ENCODE assay signal across 19 cellular contexts in the genomic region with DNA sequence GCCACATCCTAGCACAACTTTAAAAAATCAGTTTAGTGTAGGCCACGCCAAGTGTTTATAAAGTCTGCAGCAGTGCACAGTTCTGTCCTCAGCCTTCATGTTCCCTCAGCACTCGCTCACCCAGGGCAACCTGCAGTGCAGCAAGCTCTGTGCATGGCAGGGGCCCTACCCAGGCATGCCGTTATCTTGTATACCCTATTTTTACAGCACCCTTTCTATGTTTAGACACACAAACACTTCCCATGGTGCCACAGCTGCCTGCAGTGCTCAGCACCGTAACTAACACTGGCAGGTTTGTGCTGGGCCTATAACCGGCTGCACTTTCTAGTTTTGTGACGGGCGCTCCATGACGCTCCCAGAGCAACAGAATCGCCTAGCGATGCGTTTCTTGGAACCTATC. TPM values are rescaled to one million over a fixed set of nuclear protein-coding genes. Genes with fewer than 3 reads are reported as not detected.
DNase-seq lines count a peak whose midpoint lies in the region; ATAC-seq, FAIRE-seq and TF ChIP-seq lines count a peak whose summit lies in the region.
"Had no signal": no experiment of that assay in that cellular context is flagged by ENCODE, and none has a peak within 500 bp of the region (broad histone marks: within the 10 kb centered on the region; RNA-seq: fewer than 3 reads in every experiment).

No MANE protein-coding gene starts in this region.

- H3K4me1 ChIP-seq in astrocyte (ENCODE audit: insufficient read depth, low read length) (no peaks in the 10 kb centered on the region), heart right ventricle (peaks cover 28 to 76% (median 60%) of the 10 kb centered on the region in 9 donors), neural progenitor cell (peaks cover 8% of the 10 kb centered on the region), prostate gland (replicated peaks) (no peaks in the 10 kb centered on the region)
- H3K4me1 ChIP-seq in CD4-positive, alpha-beta memory T cell (ENCODE audit: insufficient read depth, low read length) = peaks cover 5% of the 10 kb centered on the region

- H3K4me3 Mint-ChIP-seq in astrocyte (ENCODE audit: unreplicated experiment) (peak overlapping the region; percentile 57), neural progenitor cell (no peak overlapping the region)
- no peak overlapping the region for H3K4me3 Mint-ChIP-seq in CD4-positive, alpha-beta memory T cell
- H3K4me3 Mint-ChIP-seq: H9 had no signal

- H3K36me3 Mint-ChIP-seq in astrocyte (ENCODE audit: low read depth, unreplicated experiment) (peaks cover 6% of the 10 kb centered on the region), neural progenitor cell (no peaks in the 10 kb centered on the region)
- H3K36me3 Mint-ChIP-seq in CD4-positive, alpha-beta memory T cell = no peaks in the 10 kb centered on the region

- CTCF ChIA-PET in CD4-positive, alpha-beta memory T cell (lab: Charles Lee; ENCODE audit: partially characterized antibody) = interaction anchor here (1.0 to 5.7 kb wide), 6 partner anchors 7 to 186 kb away, joined by 3 to 39 read pairs (median 8); a partner anchor contains a TSS

- no peak overlapping the region for H2AFZ ChIP-seq in astrocyte (ENCODE audit: low read depth, low read length)
- H2AFZ ChIP-seq in neural progenitor cell (replicated peaks) = no peak overlapping the region

- WGBS in heart right ventricle, 2 donors = 46 to 59% methylated on average over 11 of the region's 11 CpGs
- WGBS in prostate gland = 84% methylated on average over 11 of the region's 11 CpGs

- FAIRE-seq in HTR-8/SVneo (lab: Jason Lieb, UNC) (peak; percentile 83), astrocyte (lab: Jason Lieb, UNC) (no peak)
- FAIRE-seq: G401.6 had no signal

- H3F3A ChIP-seq in neural progenitor cell (ENCODE audit: low read depth) = peaks cover 13% of the 10 kb centered on the region

- ATAC-seq in heart right ventricle (peak; percentile 72 to 92 (median 86)), HG02870 (IDR thresholded peaks at IDR 0.05; ENCODE audit: unreplicated experiment) (no peak)
- ATAC-seq: SK-N-SH treated with all-trans-retinoic acid at 6 μM for 48 hours had no signal

- no peaks in the 10 kb centered on the region for H3K27me3 ChIP-seq in astrocyte (ENCODE audit: insufficient read depth, low read length)
- H3K27me3 ChIP-seq in heart right ventricle = no peaks in the 10 kb centered on the region
- H3K27me3 ChIP-seq in neural progenitor cell = no peaks in the 10 kb centered on the region
- no peaks in the 10 kb centered on the region for H3K27me3 ChIP-seq in prostate gland (replicated peaks; ENCODE audit: insufficient read depth)
- H3K27me3 ChIP-seq in CD4-positive, alpha-beta memory T cell (ENCODE audit: insufficient read depth, low read length) = no peaks in the 10 kb centered on the region

- H3K79me2 ChIP-seq in astrocyte (ENCODE audit: insufficient read depth, low read length) (peaks cover 6% of the 10 kb centered on the region), neural progenitor cell (ENCODE audit: low read depth) (no peaks in the 10 kb centered on the region)

- H3K36me3 ChIP-seq in astrocyte (ENCODE audit: insufficient read depth, low read length) = peaks cover 2% of the 10 kb centered on the region
- peaks cover 0 to 55% (median 21%) of the 10 kb centered on the region in 9 donors for H3K36me3 ChIP-seq in heart right ventricle
- no peaks in the 10 kb centered on the region for H3K36me3 ChIP-seq in neural progenitor cell
- H3K36me3 ChIP-seq in prostate gland = no peaks in the 10 kb centered on the region
- H3K36me3 ChIP-seq in CD4-positive, alpha-beta memory T cell (ENCODE audit: insufficient read depth, low read length) = no peaks in the 10 kb centered on the region

- TF ChIP-seq CTCF in astrocyte (IDR thresholded peaks at IDR 0.05; ENCODE audit: insufficient read depth, low read depth, low read length) = no peak
- TF ChIP-seq CTCF in heart right ventricle (IDR thresholded peaks at IDR 0.05) = no peak
- TF ChIP-seq CTCF in neural progenitor cell (IDR thresholded peaks at IDR 0.05) = no peak
- no peak for TF ChIP-seq CTCF in prostate gland (IDR thresholded peaks at IDR 0.05)

- no peak for TF ChIP-seq POLR2A in prostate gland (IDR thresholded peaks at IDR 0.05)

- H3K4me2 ChIP-seq in astrocyte (ENCODE audit: low read length) (no peak overlapping the region), neural progenitor cell (no peak overlapping the region)

- DNase-seq in HTR-8/SVneo (ENCODE audit: insufficient read length, low spot score) = no peak
- DNase-seq in astrocyte (ENCODE audit: low read depth) = no peak
- peak; percentile 49 to 59 for DNase-seq in heart right ventricle
- no peak for DNase-seq in neural progenitor cell (ENCODE audit: low spot score)
- no peak for DNase-seq in prostate gland (ENCODE audit: low spot score)
- DNase-seq in OCI-M1 (lab: John Stamatoyannopoulos, UW) = no peak
- DNase-seq in CD4-positive, alpha-beta memory T cell = no peak
- DNase-seq: COR-L47; DMS 273 treated with DMSO at 0.1 percent for 48 hours; H9; NCI-H1105 treated with DMSO at 0.1 percent for 48 hours; NCI-H1694; NCI-H2081 treated with DMSO at 0.1 percent for 48 hours; NK-92 treated with Interleukin-12 subunit alpha and Interleukin-12 subunit beta, amount 100 ng/mL, for 24 hours; SIG-M5 had no signal

- no peaks in the 10 kb centered on the region for H3K9me3 ChIP-seq in astrocyte (ENCODE audit: insufficient read depth, low read depth, low read length)
- no peaks in the 10 kb centered on the region for H3K9me3 ChIP-seq in heart right ventricle
- no peaks in the 10 kb centered on the region for H3K9me3 ChIP-seq in neural progenitor cell (ENCODE audit: low read depth)
- H3K9me3 ChIP-seq in prostate gland = no peaks in the 10 kb centered on the region
- H3K9me3 ChIP-seq in CD4-positive, alpha-beta memory T cell (ENCODE audit: control insufficient read depth in 1 of 2, low read length in 2 of 2) = no peaks in the 10 kb centered on the region

- H3K4me1 Mint-ChIP-seq in astrocyte (ENCODE audit: low read depth, unreplicated experiment) (no peaks in the 10 kb centered on the region), neural progenitor cell (peaks cover 36% of the 10 kb centered on the region)
- peaks cover 5 to 17% (median 8%) of the 10 kb centered on the region in 4 donors for H3K4me1 Mint-ChIP-seq in CD4-positive, alpha-beta memory T cell

- H3K27ac ChIP-seq in astrocyte (ENCODE audit: low read depth, low read length) (no peak overlapping the region), heart right ventricle (peak overlapping the region; percentile 65 to 95 (median 86)), neural progenitor cell (no peak overlapping the region), prostate gland (no peak overlapping the region)
- H3K27ac ChIP-seq in CD4-positive, alpha-beta memory T cell (ENCODE audit: low read depth, low read length) = no peak overlapping the region
- H3K27ac ChIP-seq: C4-2B had no signal

- H3K9me3 Mint-ChIP-seq in astrocyte (ENCODE audit: unreplicated experiment) (no peaks in the 10 kb centered on the region), neural progenitor cell (no peaks in the 10 kb centered on the region)
- H3K9me3 Mint-ChIP-seq in CD4-positive, alpha-beta memory T cell = no peaks in the 10 kb centered on the region
- H3K9me3 Mint-ChIP-seq: H9 had no signal

- intact Hi-C loops in heart right ventricle (cut with DNase I) (loop anchor here (1.0 to 10.0 kb wide), 7 partner anchors 35 to 187 kb away; a partner anchor contains a TSS), prostate gland (cut with DNase I) (loop anchor here (5.0 kb wide), 1 partner anchor 75 kb away; a partner anchor contains a TSS)
- intact Hi-C loops in CD4-positive, alpha-beta memory T cell (cut with micrococcal nuclease) = loop anchor here (2.0 kb wide), 1 partner anchor 333 kb away; no protein-coding TSS in a partner anchor

- peaks cover 16% of the 10 kb centered on the region for H4K20me1 ChIP-seq in astrocyte (ENCODE audit: insufficient read depth, low read length)
- peaks cover 3% of the 10 kb centered on the region for H4K20me1 ChIP-seq in neural progenitor cell (ENCODE audit: low read depth)

- H3K27me3 Mint-ChIP-seq in astrocyte (ENCODE audit: low read depth, unreplicated experiment) (no peaks in the 10 kb centered on the region), neural progenitor cell (ENCODE audit: insufficient read depth, low read depth) (peaks cover 3% of the 10 kb centered on the region)
- H3K27me3 Mint-ChIP-seq in CD4-positive, alpha-beta memory T cell = peaks cover 0 to 2% of the 10 kb centered on the region in 2 donors

- H3K9ac ChIP-seq in astrocyte (ENCODE audit: low read length) (no peak overlapping the region), neural progenitor cell (no peak overlapping the region)

- POLR2A ChIA-PET in CD4-positive, alpha-beta memory T cell (lab: Charles Lee; ENCODE audit: partially characterized antibody) = interaction anchor here (1.7 kb wide), 1 partner anchor 249 kb away, joined by 5 read pairs; a partner anchor contains a TSS

- no peak overlapping the region for H3K4me3 ChIP-seq in astrocyte (ENCODE audit: insufficient read depth, low read depth, low read length)
- H3K4me3 ChIP-seq in heart right ventricle = peak overlapping the region in 4 of 10 donors; percentile 17 to 31 (median 27)
- no peak overlapping the region for H3K4me3 ChIP-seq in neural progenitor cell
- no peak overlapping the region for H3K4me3 ChIP-seq in prostate gland
- no peak overlapping the region for H3K4me3 ChIP-seq in CD4-positive, alpha-beta memory T cell (ENCODE audit: low read length in 2 of 2)

- H3K27ac Mint-ChIP-seq in astrocyte (ENCODE audit: unreplicated experiment) = no peak overlapping the region
- H3K27ac Mint-ChIP-seq in neural progenitor cell = peak overlapping the region; percentile 60
- H3K27ac Mint-ChIP-seq in CD4-positive, alpha-beta memory T cell = no peak overlapping the region

RNA-seq across cellular contexts. Expression of a gene that starts 43.8 kb away (rescaled TPM):
- total RNA-seq in astrocyte = 12.9 and 13.9 TPM in 2 replicates
- total RNA-seq in heart right ventricle = 10 to 100 TPM; 10.2 to 25.4 (median 14.7) TPM
- 10 to 100 TPM in 1 of 2 donors, 1 to 10 TPM in 1; 5.6 to 10.3 TPM for polyA plus RNA-seq in heart right ventricle
- total RNA-seq in neural progenitor cell (ENCODE audit: low replicate concordance) = 8.1 and 13.9 TPM in 2 replicates
- total RNA-seq in prostate gland = 10 to 100 TPM in 1 of 2 donors, 1 to 10 TPM in 1; 7.9 to 12.2 TPM
- total RNA-seq in CD4-positive, alpha-beta memory T cell = under 1 TPM; 0.28 to 0.87 TPM
- polyA plus RNA-seq in CD4-positive, alpha-beta memory T cell = under 1 TPM in 1 of 2 donors, not detected in 1; 0.09 TPM

RNA-seq across cellular contexts. Expression of a gene that starts 47.7 kb away (rescaled TPM):
- total RNA-seq in astrocyte = 65.6 and 68.3 TPM in 2 replicates
- 10 to 100 TPM; 64.4 to 85.3 (median 76.8) TPM for total RNA-seq in heart right ventricle
- polyA plus RNA-seq in heart right ventricle = 100 to 1,000 TPM in 1 of 2 donors, 10 to 100 TPM in 1; 36.3 to 114 TPM
- 12.0 and 58.0 TPM in 2 replicates for total RNA-seq in neural progenitor cell (ENCODE audit: low replicate concordance)
- 100 to 1,000 TPM; 140 to 155 TPM for total RNA-seq in prostate gland
- 100 to 1,000 TPM; 121 to 124 TPM for total RNA-seq in CD4-positive, alpha-beta memory T cell
- polyA plus RNA-seq in CD4-positive, alpha-beta memory T cell = 1 to 10 TPM; 2.2 to 7.6 TPM

RNA-seq across cellular contexts. Expression of a gene that starts 50.8 kb away (rescaled TPM):
- total RNA-seq in astrocyte = 7.6 TPM in 2 replicates
- total RNA-seq in heart right ventricle = 1 to 10 TPM in 9 of 10 donors, under 1 TPM in 1; 0.79 to 4.1 (median 2.7) TPM
- 10 to 100 TPM in 1 of 2 donors, 1 to 10 TPM in 1; 4.9 to 15.7 TPM for polyA plus RNA-seq in heart right ventricle
- 0.47 and 10.9 TPM in 2 replicates for total RNA-seq in neural progenitor cell (ENCODE audit: low replicate concordance)
- 10 to 100 TPM; 35.0 to 44.4 TPM for total RNA-seq in prostate gland
- 100 to 1,000 TPM; 162 to 169 TPM for total RNA-seq in CD4-positive, alpha-beta memory T cell
- polyA plus RNA-seq in CD4-positive, alpha-beta memory T cell = 100 to 1,000 TPM; 297 to 324 TPM

Comparison
In these comparisons a context has a peak if more than half of its experiments do, and no peak if none do; other contexts are left out.
1. DNase-seq: peak in heart right ventricle (2 of 2); none in HTR-8/SVneo (single experiment), astrocyte (single experiment), neural progenitor cell (single experiment), prostate gland (single experiment), OCI-M1 (single experiment) and CD4-positive, alpha-beta memory T cell (0 of 5).
2. H3K27ac ChIP-seq: peak in heart right ventricle (10 of 10); none in astrocyte (single experiment), neural progenitor cell (single experiment), prostate gland (0 of 2) and CD4-positive, alpha-beta memory T cell (single experiment).